Comparison of ENCODE assay signal across 1 cellular context in the genomic region with DNA sequence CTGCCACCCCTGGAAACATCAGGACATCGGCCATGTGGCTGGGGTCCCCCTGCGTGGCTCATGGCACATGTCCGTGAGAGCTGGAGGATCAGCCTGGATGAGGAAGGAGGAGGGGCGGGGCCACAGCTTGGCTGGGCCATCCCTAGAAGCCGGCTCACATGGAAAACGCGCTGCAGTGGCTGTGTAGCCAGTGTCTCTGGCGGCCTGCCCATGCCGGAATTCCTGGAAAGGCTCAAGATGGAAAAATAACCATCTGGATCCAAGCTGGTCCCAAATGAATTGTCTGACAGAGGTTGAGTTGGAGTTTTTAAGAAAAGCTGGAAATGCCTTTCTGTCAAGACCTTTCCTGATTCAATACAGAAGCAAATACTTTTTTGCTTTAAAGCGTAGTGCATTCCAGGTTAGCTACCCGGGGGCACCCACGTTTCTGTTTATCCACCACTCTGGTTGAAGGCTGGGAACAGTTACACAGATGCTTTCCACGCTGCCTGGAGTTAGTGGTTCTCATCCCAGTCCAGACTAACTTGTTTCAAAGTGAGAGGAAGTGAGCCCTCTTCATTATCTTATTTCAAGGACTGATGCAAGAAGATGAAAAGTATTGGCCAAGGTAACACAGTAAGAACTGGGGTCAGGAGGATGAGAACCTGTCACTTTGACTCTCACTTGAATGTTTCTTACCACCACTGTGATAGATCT.
A peak's percentile ranks its signal among the peaks of the same experiment; 100 is the strongest.
TF ChIP-seq lines count a peak whose summit lies in the region.

No MANE protein-coding gene starts in this region.

TF ChIP-seq in SK-N-SH, 30 proteins besides CTCF, POLR2A, EP300 and RAD21 (continued from another document):
- TF ChIP-seq, protein P1, sequence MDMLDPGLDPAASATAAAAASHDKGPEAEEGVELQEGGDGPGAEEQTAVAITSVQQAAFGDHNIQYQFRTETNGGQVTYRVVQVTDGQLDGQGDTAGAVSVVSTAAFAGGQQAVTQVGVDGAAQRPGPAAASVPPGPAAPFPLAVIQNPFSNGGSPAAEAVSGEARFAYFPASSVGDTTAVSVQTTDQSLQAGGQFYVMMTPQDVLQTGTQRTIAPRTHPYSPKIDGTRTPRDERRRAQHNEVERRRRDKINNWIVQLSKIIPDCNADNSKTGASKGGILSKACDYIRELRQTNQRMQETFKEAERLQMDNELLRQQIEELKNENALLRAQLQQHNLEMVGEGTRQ (IDR thresholded peaks at IDR 0.05; ENCODE audit: borderline replicate concordance, low read depth, low read length), result no peak
- TF ChIP-seq, protein P2, sequence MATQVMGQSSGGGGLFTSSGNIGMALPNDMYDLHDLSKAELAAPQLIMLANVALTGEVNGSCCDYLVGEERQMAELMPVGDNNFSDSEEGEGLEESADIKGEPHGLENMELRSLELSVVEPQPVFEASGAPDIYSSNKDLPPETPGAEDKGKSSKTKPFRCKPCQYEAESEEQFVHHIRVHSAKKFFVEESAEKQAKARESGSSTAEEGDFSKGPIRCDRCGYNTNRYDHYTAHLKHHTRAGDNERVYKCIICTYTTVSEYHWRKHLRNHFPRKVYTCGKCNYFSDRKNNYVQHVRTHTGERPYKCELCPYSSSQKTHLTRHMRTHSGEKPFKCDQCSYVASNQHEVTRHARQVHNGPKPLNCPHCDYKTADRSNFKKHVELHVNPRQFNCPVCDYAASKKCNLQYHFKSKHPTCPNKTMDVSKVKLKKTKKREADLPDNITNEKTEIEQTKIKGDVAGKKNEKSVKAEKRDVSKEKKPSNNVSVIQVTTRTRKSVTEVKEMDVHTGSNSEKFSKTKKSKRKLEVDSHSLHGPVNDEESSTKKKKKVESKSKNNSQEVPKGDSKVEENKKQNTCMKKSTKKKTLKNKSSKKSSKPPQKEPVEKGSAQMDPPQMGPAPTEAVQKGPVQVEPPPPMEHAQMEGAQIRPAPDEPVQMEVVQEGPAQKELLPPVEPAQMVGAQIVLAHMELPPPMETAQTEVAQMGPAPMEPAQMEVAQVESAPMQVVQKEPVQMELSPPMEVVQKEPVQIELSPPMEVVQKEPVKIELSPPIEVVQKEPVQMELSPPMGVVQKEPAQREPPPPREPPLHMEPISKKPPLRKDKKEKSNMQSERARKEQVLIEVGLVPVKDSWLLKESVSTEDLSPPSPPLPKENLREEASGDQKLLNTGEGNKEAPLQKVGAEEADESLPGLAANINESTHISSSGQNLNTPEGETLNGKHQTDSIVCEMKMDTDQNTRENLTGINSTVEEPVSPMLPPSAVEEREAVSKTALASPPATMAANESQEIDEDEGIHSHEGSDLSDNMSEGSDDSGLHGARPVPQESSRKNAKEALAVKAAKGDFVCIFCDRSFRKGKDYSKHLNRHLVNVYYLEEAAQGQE (IDR thresholded peaks at IDR 0.05; ENCODE audit: low read depth, low read length), result peak; percentile 81
- TF ChIP-seq NRF1 (IDR thresholded peaks at IDR 0.05; ENCODE audit: low read depth, low read length), result no peak
- TF ChIP-seq, protein P3, sequence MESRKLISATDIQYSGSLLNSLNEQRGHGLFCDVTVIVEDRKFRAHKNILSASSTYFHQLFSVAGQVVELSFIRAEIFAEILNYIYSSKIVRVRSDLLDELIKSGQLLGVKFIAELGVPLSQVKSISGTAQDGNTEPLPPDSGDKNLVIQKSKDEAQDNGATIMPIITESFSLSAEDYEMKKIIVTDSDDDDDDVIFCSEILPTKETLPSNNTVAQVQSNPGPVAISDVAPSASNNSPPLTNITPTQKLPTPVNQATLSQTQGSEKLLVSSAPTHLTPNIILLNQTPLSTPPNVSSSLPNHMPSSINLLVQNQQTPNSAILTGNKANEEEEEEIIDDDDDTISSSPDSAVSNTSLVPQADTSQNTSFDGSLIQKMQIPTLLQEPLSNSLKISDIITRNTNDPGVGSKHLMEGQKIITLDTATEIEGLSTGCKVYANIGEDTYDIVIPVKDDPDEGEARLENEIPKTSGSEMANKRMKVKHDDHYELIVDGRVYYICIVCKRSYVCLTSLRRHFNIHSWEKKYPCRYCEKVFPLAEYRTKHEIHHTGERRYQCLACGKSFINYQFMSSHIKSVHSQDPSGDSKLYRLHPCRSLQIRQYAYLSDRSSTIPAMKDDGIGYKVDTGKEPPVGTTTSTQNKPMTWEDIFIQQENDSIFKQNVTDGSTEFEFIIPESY (IDR thresholded peaks at IDR 0.05; ENCODE audit: borderline replicate concordance, low read depth), result 0 out of 2 replicates have a peak, but pooled peaks have one; percentile 43
